Comparison of ENCODE assay signal across 1 cellular context in the genomic region with DNA sequence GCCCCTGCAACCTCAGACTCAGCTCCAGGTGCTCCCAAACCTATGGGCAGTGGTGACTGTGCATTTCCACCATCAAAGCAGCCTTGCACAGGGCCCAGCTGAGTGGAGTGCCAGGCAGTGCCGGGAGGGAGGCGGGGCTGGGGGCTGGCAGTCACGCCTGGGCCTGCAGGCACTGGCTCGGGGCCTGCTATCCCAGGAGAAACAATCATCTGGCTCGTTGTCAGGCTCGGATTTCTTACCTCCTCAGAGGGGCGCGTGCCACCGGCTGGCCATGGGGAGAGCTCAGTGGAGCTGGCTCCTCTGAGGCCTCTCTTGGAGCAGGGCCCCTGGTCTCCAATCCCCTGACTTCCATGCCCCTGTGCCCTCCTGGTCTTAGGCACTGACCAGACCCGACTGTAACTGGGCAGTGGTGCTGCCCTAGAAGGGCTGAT.
TF ChIP-seq lines count a peak whose summit lies in the region.

No MANE protein-coding gene starts in this region.

TF ChIP-seq in HEK293, 187 proteins besides CTCF, POLR2A, EP300 and RAD21 (continued from another document):
- TF ChIP-seq OSR2 (tag by site-specific recombination; IDR thresholded peaks at IDR 0.05) (no peak), ZBTB8A (tag by site-specific recombination; IDR thresholded peaks at IDR 0.05) (peak; percentile 47; the same call in 1 of the 2 replicates), ZNF624 (tag by site-specific recombination; IDR thresholded peaks at IDR 0.05) (no peak), ZNF664 (tag by site-specific recombination; IDR thresholded peaks at IDR 0.05) (no peak), ZBTB7A (tag by site-specific recombination; IDR thresholded peaks at IDR 0.05; ENCODE audit: low read depth) (no peak), ZBTB21 (tag by site-specific recombination; IDR thresholded peaks at IDR 0.05) (no peak), HOXA7 (CRISPR knock-in tag; IDR thresholded peaks at IDR 0.05; ENCODE audit: borderline replicate concordance) (no peak), ZNF2 (tag by site-specific recombination; IDR thresholded peaks at IDR 0.05) (no peak), ZNF335 (tag by site-specific recombination; conservative IDR thresholded peaks at IDR 0.05) (peak; percentile 48; the same call in 1 of the 2 replicates), ZNF600 (tag by site-specific recombination; IDR thresholded peaks at IDR 0.05) (no peak), SP7 (tag by site-specific recombination; IDR thresholded peaks at IDR 0.05) (peak; percentile 28; the same call in 1 of the 2 replicates), ZNF354C (tag by site-specific recombination; IDR thresholded peaks at IDR 0.05; ENCODE audit: borderline replicate concordance, low read depth) (no peak), KLF8 (tag by site-specific recombination; IDR thresholded peaks at IDR 0.05) (no peak), KLF1 (tag by site-specific recombination; IDR thresholded peaks at IDR 0.05) (peak; percentile 56), ZNF239 (tag by site-specific recombination; IDR thresholded peaks at IDR 0.05) (no peak), ZNF629 (tag by site-specific recombination; IDR thresholded peaks at IDR 0.05) (no peak), REPIN1 (tag by site-specific recombination; IDR thresholded peaks at IDR 0.05; ENCODE audit: low read depth) (no peak), ZNF449 (tag by site-specific recombination; IDR thresholded peaks at IDR 0.05) (no peak)
- TF ChIP-seq, protein P1, sequence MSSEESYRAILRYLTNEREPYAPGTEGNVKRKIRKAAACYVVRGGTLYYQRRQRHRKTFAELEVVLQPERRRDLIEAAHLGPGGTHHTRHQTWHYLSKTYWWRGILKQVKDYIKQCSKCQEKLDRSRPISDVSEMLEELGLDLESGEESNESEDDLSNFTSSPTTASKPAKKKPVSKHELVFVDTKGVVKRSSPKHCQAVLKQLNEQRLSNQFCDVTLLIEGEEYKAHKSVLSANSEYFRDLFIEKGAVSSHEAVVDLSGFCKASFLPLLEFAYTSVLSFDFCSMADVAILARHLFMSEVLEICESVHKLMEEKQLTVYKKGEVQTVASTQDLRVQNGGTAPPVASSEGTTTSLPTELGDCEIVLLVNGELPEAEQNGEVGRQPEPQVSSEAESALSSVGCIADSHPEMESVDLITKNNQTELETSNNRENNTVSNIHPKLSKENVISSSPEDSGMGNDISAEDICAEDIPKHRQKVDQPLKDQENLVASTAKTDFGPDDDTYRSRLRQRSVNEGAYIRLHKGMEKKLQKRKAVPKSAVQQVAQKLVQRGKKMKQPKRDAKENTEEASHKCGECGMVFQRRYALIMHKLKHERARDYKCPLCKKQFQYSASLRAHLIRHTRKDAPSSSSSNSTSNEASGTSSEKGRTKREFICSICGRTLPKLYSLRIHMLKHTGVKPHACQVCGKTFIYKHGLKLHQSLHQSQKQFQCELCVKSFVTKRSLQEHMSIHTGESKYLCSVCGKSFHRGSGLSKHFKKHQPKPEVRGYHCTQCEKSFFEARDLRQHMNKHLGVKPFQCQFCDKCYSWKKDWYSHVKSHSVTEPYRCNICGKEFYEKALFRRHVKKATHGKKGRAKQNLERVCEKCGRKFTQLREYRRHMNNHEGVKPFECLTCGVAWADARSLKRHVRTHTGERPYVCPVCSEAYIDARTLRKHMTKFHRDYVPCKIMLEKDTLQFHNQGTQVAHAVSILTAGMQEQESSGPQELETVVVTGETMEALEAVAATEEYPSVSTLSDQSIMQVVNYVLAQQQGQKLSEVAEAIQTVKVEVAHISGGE (tag by site-specific recombination; conservative IDR thresholded peaks at IDR 0.05; ENCODE audit: low read depth): no peak
- TF ChIP-seq, protein P2, sequence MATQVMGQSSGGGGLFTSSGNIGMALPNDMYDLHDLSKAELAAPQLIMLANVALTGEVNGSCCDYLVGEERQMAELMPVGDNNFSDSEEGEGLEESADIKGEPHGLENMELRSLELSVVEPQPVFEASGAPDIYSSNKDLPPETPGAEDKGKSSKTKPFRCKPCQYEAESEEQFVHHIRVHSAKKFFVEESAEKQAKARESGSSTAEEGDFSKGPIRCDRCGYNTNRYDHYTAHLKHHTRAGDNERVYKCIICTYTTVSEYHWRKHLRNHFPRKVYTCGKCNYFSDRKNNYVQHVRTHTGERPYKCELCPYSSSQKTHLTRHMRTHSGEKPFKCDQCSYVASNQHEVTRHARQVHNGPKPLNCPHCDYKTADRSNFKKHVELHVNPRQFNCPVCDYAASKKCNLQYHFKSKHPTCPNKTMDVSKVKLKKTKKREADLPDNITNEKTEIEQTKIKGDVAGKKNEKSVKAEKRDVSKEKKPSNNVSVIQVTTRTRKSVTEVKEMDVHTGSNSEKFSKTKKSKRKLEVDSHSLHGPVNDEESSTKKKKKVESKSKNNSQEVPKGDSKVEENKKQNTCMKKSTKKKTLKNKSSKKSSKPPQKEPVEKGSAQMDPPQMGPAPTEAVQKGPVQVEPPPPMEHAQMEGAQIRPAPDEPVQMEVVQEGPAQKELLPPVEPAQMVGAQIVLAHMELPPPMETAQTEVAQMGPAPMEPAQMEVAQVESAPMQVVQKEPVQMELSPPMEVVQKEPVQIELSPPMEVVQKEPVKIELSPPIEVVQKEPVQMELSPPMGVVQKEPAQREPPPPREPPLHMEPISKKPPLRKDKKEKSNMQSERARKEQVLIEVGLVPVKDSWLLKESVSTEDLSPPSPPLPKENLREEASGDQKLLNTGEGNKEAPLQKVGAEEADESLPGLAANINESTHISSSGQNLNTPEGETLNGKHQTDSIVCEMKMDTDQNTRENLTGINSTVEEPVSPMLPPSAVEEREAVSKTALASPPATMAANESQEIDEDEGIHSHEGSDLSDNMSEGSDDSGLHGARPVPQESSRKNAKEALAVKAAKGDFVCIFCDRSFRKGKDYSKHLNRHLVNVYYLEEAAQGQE (tag by site-specific recombination; IDR thresholded peaks at IDR 0.05): no peak
- TF ChIP-seq, protein P3, sequence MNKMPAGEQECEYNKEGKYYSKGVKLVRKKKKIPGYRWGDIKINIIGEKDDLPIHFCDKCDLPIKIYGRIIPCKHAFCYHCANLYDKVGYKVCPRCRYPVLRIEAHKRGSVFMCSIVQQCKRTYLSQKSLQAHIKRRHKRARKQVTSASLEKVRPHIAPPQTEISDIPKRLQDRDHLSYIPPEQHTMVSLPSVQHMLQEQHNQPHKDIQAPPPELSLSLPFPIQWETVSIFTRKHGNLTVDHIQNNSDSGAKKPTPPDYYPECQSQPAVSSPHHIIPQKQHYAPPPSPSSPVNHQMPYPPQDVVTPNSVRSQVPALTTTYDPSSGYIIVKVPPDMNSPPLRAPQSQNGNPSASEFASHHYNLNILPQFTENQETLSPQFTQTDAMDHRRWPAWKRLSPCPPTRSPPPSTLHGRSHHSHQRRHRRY (tag by site-specific recombination; IDR thresholded peaks at IDR 0.05): no peak
- TF ChIP-seq, protein P4, sequence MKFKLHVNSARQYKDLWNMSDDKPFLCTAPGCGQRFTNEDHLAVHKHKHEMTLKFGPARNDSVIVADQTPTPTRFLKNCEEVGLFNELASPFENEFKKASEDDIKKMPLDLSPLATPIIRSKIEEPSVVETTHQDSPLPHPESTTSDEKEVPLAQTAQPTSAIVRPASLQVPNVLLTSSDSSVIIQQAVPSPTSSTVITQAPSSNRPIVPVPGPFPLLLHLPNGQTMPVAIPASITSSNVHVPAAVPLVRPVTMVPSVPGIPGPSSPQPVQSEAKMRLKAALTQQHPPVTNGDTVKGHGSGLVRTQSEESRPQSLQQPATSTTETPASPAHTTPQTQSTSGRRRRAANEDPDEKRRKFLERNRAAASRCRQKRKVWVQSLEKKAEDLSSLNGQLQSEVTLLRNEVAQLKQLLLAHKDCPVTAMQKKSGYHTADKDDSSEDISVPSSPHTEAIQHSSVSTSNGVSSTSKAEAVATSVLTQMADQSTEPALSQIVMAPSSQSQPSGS (tag by site-specific recombination; IDR thresholded peaks at IDR 0.05; ENCODE audit: low read depth): no peak
